Comparison of ENCODE assay signal across 18 cellular contexts in genomic region chr10:34092891-34093290, GRCh38.
DNase-seq lines count a peak whose midpoint lies in the region; ATAC-seq, FAIRE-seq and TF ChIP-seq lines count a peak whose summit lies in the region.
"Had no signal": no experiment of that assay in that cellular context is flagged by ENCODE, and none has a peak within 500 bp of the region (broad histone marks: within the 10 kb centered on the region; RNA-seq: fewer than 3 reads in every experiment).

No MANE protein-coding gene starts in this region.

- peak; percentile 26 for DNase-seq in EL
- peak; percentile 26 for DNase-seq in NCI-H226
- DNase-seq in bronchial epithelial cell (ENCODE audit: low read depth), result peak; percentile 62
- peak; percentile 39 for DNase-seq in skeletal muscle cell (ENCODE audit: low read depth)
- no peak for DNase-seq in Peyer's patch
- DNase-seq in NCI-H510A treated with DMSO at 0.1 percent for 48 hours (lab: John Stamatoyannopoulos, UW), result no peak
- no peak for DNase-seq in RCC 7860 (ENCODE audit: low spot score)
- DNase-seq: BE2C; CD4-positive, CD25-positive, alpha-beta regulatory T cell; COR-L47; H7; KBM-7; NCI-H1694 treated with DMSO at 0.1 percent for 48 hours; NCI-H2107; NCI-H2227 treated with DMSO at 0.1 percent for 48 hours; NCI-H524 treated with DMSO at 0.1 percent for 48 hours had no signal

- ATAC-seq in HG03159 (IDR thresholded peaks at IDR 0.05; ENCODE audit: unreplicated experiment), result no peak

- TF ChIP-seq CTCF in bronchial epithelial cell (IDR thresholded peaks at IDR 0.05; ENCODE audit: insufficient read depth, low read length, severe bottlenecking) (no peak), Peyer's patch (IDR thresholded peaks at IDR 0.05) (no peak)

- H3K4me1 ChIP-seq in Peyer's patch, result no peaks in the 10 kb centered on the region
- H3K4me1 ChIP-seq: BE2C, SJSA1 had no signal

- no peak for TF ChIP-seq POLR2A in Peyer's patch (IDR thresholded peaks at IDR 0.05)

- H3K27me3 ChIP-seq in bronchial epithelial cell (ENCODE audit: control insufficient read depth, insufficient read depth, low read length), result peaks cover 1% of the 10 kb centered on the region
- no peaks in the 10 kb centered on the region for H3K27me3 ChIP-seq in Peyer's patch
- H3K27me3 ChIP-seq: BE2C, SJSA1 had no signal

- H3K36me3 ChIP-seq in bronchial epithelial cell (ENCODE audit: control insufficient read depth, insufficient read depth, low read length) (no peaks in the 10 kb centered on the region), Peyer's patch (no peaks in the 10 kb centered on the region)
- H3K36me3 ChIP-seq: BE2C, SJSA1 had no signal

- no peaks in the 10 kb centered on the region for H3K9me3 ChIP-seq in Peyer's patch
- H3K9me3 ChIP-seq: BE2C, SJSA1 had no signal

- no peak overlapping the region for H3K4me3 ChIP-seq in bronchial epithelial cell (ENCODE audit: low read depth, low read length)
- H3K4me3 ChIP-seq in skeletal muscle cell (ENCODE audit: low read depth, low read length), result no peak overlapping the region
- no peak overlapping the region for H3K4me3 ChIP-seq in Peyer's patch
- H3K4me3 ChIP-seq: SJSA1 had no signal

- FAIRE-seq in bronchial epithelial cell (lab: Jason Lieb, UNC) (no peak), RCC 7860 (lab: Jason Lieb, UNC) (no peak)

- H3K27ac ChIP-seq in Peyer's patch, result no peak overlapping the region
- H3K27ac ChIP-seq: SJSA1 had no signal

Comparison
In these comparisons a context has a peak if more than half of its experiments do, and no peak if none do; other contexts are left out.
1. DNase-seq: peak in EL (single experiment), NCI-H226 (single experiment), bronchial epithelial cell (single experiment) and skeletal muscle cell (single experiment); none in Peyer's patch (0 of 3), NCI-H510A treated with DMSO at 0.1 percent for 48 hours (single experiment) and RCC 7860 (single experiment).